1 cellular context compared by ENCODE assay signal in the genomic region with DNA sequence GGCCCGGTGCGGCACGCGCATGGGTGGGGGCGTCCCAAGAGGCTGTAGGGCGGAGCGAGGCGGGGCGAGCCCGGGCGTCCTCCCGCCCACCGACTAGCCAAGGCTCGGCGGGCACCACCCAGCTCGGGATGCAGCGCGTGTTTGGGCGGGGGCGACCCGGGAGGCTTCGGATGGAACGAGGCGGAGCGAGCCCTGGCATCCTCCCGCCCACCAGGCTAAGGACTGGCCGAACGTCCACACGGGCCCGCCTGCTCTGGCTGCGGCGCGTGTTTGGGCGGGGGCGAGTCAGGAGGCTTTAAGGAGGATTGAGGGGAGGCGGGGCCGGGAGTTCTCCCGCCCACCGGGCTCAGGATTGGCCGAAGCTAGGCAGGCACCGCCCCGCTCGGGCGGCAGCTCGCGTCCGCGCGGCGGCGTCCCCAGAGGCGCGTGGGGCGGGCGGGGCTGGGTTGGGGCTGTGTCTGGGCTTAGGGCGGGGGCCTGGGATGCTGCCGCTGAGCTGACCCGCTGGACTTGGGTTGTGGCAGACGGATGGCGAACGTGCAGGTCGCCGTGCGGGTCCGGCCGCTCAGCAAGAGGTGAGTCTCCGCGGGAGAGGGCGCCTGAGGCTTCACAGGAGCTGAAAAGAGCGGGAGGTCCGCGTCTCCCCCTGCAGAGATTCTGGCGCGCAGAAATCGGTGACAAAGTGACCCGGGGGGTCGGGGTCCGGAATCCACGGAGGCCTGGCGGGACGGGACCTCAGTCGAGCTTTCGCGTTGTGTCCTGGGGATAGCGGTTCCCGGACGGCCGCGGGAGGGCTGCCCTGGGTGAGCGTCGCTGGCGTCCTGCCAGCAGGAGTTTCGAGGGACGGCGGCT.
A peak's percentile ranks its signal among the peaks of the same experiment; 100 is the strongest.
TF ChIP-seq lines count a peak whose summit lies in the region.

STARD9 (plus strand) TSS at position 419 of the 852 bp plus-strand sequence; CDS start at position 529, 110 bp downstream.

TF ChIP-seq in HepG2, 621 proteins besides CTCF, POLR2A, EP300 and RAD21 (continued from another document and continues in another):
- TF ChIP-seq, protein P1, sequence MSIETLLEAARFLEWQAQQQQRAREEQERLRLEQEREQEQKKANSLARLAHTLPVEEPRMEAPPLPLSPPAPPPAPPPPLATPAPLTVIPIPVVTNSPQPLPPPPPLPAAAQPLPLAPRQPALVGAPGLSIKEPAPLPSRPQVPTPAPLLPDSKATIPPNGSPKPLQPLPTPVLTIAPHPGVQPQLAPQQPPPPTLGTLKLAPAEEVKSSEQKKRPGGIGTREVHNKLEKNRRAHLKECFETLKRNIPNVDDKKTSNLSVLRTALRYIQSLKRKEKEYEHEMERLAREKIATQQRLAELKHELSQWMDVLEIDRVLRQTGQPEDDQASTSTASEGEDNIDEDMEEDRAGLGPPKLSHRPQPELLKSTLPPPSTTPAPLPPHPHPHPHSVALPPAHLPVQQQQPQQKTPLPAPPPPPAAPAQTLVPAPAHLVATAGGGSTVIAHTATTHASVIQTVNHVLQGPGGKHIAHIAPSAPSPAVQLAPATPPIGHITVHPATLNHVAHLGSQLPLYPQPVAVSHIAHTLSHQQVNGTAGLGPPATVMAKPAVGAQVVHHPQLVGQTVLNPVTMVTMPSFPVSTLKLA (IDR thresholded peaks at IDR 0.05) = peak; percentile 84
- peak; percentile 84 for TF ChIP-seq TEAD3 (CRISPR knock-in tag; optimal IDR thresholded peaks at IDR 0.05; ENCODE audit: borderline replicate concordance)
- no peak for TF ChIP-seq TRIM24 (CRISPR knock-in tag; IDR thresholded peaks at IDR 0.05)
- no peak; the same call in 1 of the 2 replicates for TF ChIP-seq ZNF460 (CRISPR knock-in tag; IDR thresholded peaks at IDR 0.05; ENCODE audit: borderline replicate concordance)
- peak; percentile 63 for TF ChIP-seq ZBTB38 (CRISPR knock-in tag; IDR thresholded peaks at IDR 0.05)
- peak; percentile 13 for TF ChIP-seq ZNF792 (CRISPR knock-in tag; IDR thresholded peaks at IDR 0.05)
- TF ChIP-seq ZNF557 (CRISPR knock-in tag; IDR thresholded peaks at IDR 0.05) = 0 out of 2 replicates have a peak, but pooled peaks have one; percentile 57
- TF ChIP-seq NFIB (CRISPR knock-in tag; IDR thresholded peaks at IDR 0.05; ENCODE audit: borderline replicate concordance) = peak; percentile 95; the same call in 1 of the 2 replicates
- no peak for TF ChIP-seq ZNF121 (CRISPR knock-in tag; IDR thresholded peaks at IDR 0.05)
- peak; percentile 67 for TF ChIP-seq GATAD1 (CRISPR knock-in tag; IDR thresholded peaks at IDR 0.05)
- TF ChIP-seq KDM2A (CRISPR knock-in tag; IDR thresholded peaks at IDR 0.05; ENCODE audit: borderline replicate concordance, low read depth) = peak; percentile 59; the same call in 1 of the 2 replicates
- TF ChIP-seq, protein P2, sequence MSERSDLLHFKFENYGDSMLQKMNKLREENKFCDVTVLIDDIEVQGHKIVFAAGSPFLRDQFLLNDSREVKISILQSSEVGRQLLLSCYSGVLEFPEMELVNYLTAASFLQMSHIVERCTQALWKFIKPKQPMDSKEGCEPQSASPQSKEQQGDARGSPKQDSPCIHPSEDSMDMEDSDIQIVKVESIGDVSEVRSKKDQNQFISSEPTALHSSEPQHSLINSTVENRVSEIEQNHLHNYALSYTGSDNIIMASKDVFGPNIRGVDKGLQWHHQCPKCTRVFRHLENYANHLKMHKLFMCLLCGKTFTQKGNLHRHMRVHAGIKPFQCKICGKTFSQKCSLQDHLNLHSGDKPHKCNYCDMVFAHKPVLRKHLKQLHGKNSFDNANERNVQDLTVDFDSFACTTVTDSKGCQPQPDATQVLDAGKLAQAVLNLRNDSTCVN (CRISPR knock-in tag; IDR thresholded peaks at IDR 0.05; ENCODE audit: borderline replicate concordance) = peak; percentile 70; the same call in 1 of the 2 replicates
- TF ChIP-seq, protein P3, sequence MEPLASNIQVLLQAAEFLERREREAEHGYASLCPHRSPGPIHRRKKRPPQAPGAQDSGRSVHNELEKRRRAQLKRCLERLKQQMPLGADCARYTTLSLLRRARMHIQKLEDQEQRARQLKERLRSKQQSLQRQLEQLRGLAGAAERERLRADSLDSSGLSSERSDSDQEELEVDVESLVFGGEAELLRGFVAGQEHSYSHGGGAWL (CRISPR knock-in tag; IDR thresholded peaks at IDR 0.05) = peak; percentile 73
- TF ChIP-seq JDP2 (CRISPR knock-in tag; IDR thresholded peaks at IDR 0.05; ENCODE audit: borderline replicate concordance) = no peak
- TF ChIP-seq GABPB1 (CRISPR knock-in tag; IDR thresholded peaks at IDR 0.05) = peak; percentile 60
- peak; percentile 9; the same call in 1 of the 2 replicates for TF ChIP-seq ZNF431 (CRISPR knock-in tag; IDR thresholded peaks at IDR 0.05; ENCODE audit: borderline replicate concordance, low read depth)
- TF ChIP-seq GFI1 (CRISPR knock-in tag; IDR thresholded peaks at IDR 0.05; ENCODE audit: borderline replicate concordance) = 0 out of 2 replicates have a peak, but pooled peaks have one; percentile 64
- TF ChIP-seq SKI (IDR thresholded peaks at IDR 0.05; ENCODE audit: partially characterized antibody) = peak; percentile 24
- TF ChIP-seq MEIS1 (CRISPR knock-in tag; IDR thresholded peaks at IDR 0.05; ENCODE audit: borderline replicate concordance) = peak; percentile 34; the same call in 1 of the 2 replicates
- TF ChIP-seq ZNF773 (CRISPR knock-in tag; IDR thresholded peaks at IDR 0.05; ENCODE audit: borderline replicate concordance) = 0 out of 2 replicates have a peak, but pooled peaks have one; percentile 38
- TF ChIP-seq ZSCAN29 (CRISPR knock-in tag; conservative IDR thresholded peaks at IDR 0.05) = peak; percentile 53; the same call in 1 of the 2 replicates
- peak; percentile 27; the same call in 1 of the 2 replicates for TF ChIP-seq ELF1 (CRISPR knock-in tag; IDR thresholded peaks at IDR 0.05)
- TF ChIP-seq JUNB (CRISPR knock-in tag; IDR thresholded peaks at IDR 0.05; ENCODE audit: borderline replicate concordance) = no peak
- peak; percentile 46; the same call in 1 of the 2 replicates for TF ChIP-seq EED (CRISPR knock-in tag; IDR thresholded peaks at IDR 0.05)
- peak; percentile 52; the same call in 1 of the 2 replicates for TF ChIP-seq MED1 (CRISPR knock-in tag; IDR thresholded peaks at IDR 0.05)
- peak; percentile 94 for TF ChIP-seq ZNF546 (CRISPR knock-in tag; conservative IDR thresholded peaks at IDR 0.05)
- TF ChIP-seq SP5 (CRISPR knock-in tag; IDR thresholded peaks at IDR 0.05; ENCODE audit: borderline replicate concordance, low read depth) = peak; percentile 92
- TF ChIP-seq, protein P4, sequence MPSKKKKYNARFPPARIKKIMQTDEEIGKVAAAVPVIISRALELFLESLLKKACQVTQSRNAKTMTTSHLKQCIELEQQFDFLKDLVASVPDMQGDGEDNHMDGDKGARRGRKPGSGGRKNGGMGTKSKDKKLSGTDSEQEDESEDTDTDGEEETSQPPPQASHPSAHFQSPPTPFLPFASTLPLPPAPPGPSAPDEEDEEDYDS (CRISPR knock-in tag; IDR thresholded peaks at IDR 0.05) = peak; percentile 100
- TF ChIP-seq ZBTB33 (CRISPR knock-in tag; IDR thresholded peaks at IDR 0.05) = 0 out of 2 replicates have a peak, but pooled peaks have one; percentile 25
- peak; percentile 68; the same call in 1 of the 2 replicates for TF ChIP-seq ZNF556 (CRISPR knock-in tag; IDR thresholded peaks at IDR 0.05; ENCODE audit: borderline replicate concordance)
- TF ChIP-seq ZFP91 (CRISPR knock-in tag; IDR thresholded peaks at IDR 0.05; ENCODE audit: borderline replicate concordance) = peak; percentile 74
- no peak for TF ChIP-seq ZNF383 (CRISPR knock-in tag; IDR thresholded peaks at IDR 0.05; ENCODE audit: borderline replicate concordance)
- TF ChIP-seq ZNF709 (CRISPR knock-in tag; IDR thresholded peaks at IDR 0.05) = peak; percentile 68
- TF ChIP-seq HOXA9 (CRISPR knock-in tag; IDR thresholded peaks at IDR 0.05; ENCODE audit: borderline replicate concordance) = no peak
- no peak for TF ChIP-seq ZFYVE20 (CRISPR knock-in tag; IDR thresholded peaks at IDR 0.05; ENCODE audit: borderline replicate concordance, low read depth)
- TF ChIP-seq TARDBP (CRISPR knock-in tag; IDR thresholded peaks at IDR 0.05) = peak; percentile 67; the same call in 1 of the 2 replicates
- TF ChIP-seq, protein P5, sequence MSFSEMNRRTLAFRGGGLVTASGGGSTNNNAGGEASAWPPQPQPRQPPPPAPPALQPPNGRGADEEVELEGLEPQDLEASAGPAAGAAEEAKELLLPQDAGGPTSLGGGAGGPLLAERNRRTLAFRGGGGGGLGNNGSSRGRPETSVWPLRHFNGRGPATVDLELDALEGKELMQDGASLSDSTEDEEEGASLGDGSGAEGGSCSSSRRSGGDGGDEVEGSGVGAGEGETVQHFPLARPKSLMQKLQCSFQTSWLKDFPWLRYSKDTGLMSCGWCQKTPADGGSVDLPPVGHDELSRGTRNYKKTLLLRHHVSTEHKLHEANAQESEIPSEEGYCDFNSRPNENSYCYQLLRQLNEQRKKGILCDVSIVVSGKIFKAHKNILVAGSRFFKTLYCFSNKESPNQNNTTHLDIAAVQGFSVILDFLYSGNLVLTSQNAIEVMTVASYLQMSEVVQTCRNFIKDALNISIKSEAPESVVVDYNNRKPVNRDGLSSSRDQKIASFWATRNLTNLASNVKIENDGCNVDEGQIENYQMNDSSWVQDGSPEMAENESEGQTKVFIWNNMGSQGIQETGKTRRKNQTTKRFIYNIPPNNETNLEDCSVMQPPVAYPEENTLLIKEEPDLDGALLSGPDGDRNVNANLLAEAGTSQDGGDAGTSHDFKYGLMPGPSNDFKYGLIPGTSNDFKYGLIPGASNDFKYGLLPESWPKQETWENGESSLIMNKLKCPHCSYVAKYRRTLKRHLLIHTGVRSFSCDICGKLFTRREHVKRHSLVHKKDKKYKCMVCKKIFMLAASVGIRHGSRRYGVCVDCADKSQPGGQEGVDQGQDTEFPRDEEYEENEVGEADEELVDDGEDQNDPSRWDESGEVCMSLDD (CRISPR knock-in tag; IDR thresholded peaks at IDR 0.05; ENCODE audit: borderline replicate concordance) = 0 out of 2 replicates have a peak, but pooled peaks have one; percentile 35
- peak; percentile 20; the same call in 1 of the 2 replicates for TF ChIP-seq TGIF2 (CRISPR knock-in tag; IDR thresholded peaks at IDR 0.05)
- TF ChIP-seq ZIK1 (CRISPR knock-in tag; IDR thresholded peaks at IDR 0.05; ENCODE audit: borderline replicate concordance, low read depth) = peak; percentile 86; the same call in 1 of the 2 replicates
- TF ChIP-seq ZNF570 (CRISPR knock-in tag; IDR thresholded peaks at IDR 0.05; ENCODE audit: borderline replicate concordance) = no peak
- no peak for TF ChIP-seq ZNF205 (CRISPR knock-in tag; IDR thresholded peaks at IDR 0.05)
- no peak; the same call in 1 of the 2 replicates for TF ChIP-seq SP1 (IDR thresholded peaks at IDR 0.05)
- peak; percentile 71; the same call in 1 of the 2 replicates for TF ChIP-seq SP1 (CRISPR knock-in tag; IDR thresholded peaks at IDR 0.05)
- TF ChIP-seq ZFY (CRISPR knock-in tag; IDR thresholded peaks at IDR 0.05) = no peak; the same call in 1 of the 2 replicates
- TF ChIP-seq MED13 (CRISPR knock-in tag; IDR thresholded peaks at IDR 0.05) = 0 out of 2 replicates have a peak, but pooled peaks have one; percentile 39
- peak; percentile 91 for TF ChIP-seq ZMYM4 (CRISPR knock-in tag; IDR thresholded peaks at IDR 0.05)
- peak; percentile 77; the same call in 1 of the 2 replicates for TF ChIP-seq HOXA5 (CRISPR knock-in tag; IDR thresholded peaks at IDR 0.05)
- TF ChIP-seq KDM5B (CRISPR knock-in tag; IDR thresholded peaks at IDR 0.05; ENCODE audit: borderline replicate concordance) = peak; percentile 89
- TF ChIP-seq DR1 (CRISPR knock-in tag; IDR thresholded peaks at IDR 0.05) = peak; percentile 97
- TF ChIP-seq ZBTB7A (CRISPR knock-in tag; IDR thresholded peaks at IDR 0.05) = peak; percentile 34; the same call in 1 of the 2 replicates
- no peak for TF ChIP-seq HNRNPH1 (optimal IDR thresholded peaks at IDR 0.05; ENCODE audit: low read depth, low read length)
- TF ChIP-seq MYC (CRISPR knock-in tag; IDR thresholded peaks at IDR 0.05; ENCODE audit: borderline replicate concordance) = peak; percentile 84; the same call in 1 of the 2 replicates
- peak; percentile 42; the same call in 1 of the 2 replicates for TF ChIP-seq ZNF292 (CRISPR knock-in tag; IDR thresholded peaks at IDR 0.05; ENCODE audit: borderline replicate concordance, low read depth)
- TF ChIP-seq PHF21A (CRISPR knock-in tag; IDR thresholded peaks at IDR 0.05) = peak; percentile 3; the same call in 1 of the 2 replicates
- peak; percentile 83; the same call in 1 of the 2 replicates for TF ChIP-seq HES4 (CRISPR knock-in tag; IDR thresholded peaks at IDR 0.05; ENCODE audit: borderline replicate concordance)
- TF ChIP-seq HMGA1 (CRISPR knock-in tag; conservative IDR thresholded peaks at IDR 0.05) = no peak
- peak; percentile 28; the same call in 1 of the 2 replicates for TF ChIP-seq ONECUT2 (CRISPR knock-in tag; IDR thresholded peaks at IDR 0.05)
- peak; percentile 10; the same call in 1 of the 2 replicates for TF ChIP-seq REL (CRISPR knock-in tag; conservative IDR thresholded peaks at IDR 0.05)
